ENCODE assay signal across 26 cellular contexts in the genomic region with DNA sequence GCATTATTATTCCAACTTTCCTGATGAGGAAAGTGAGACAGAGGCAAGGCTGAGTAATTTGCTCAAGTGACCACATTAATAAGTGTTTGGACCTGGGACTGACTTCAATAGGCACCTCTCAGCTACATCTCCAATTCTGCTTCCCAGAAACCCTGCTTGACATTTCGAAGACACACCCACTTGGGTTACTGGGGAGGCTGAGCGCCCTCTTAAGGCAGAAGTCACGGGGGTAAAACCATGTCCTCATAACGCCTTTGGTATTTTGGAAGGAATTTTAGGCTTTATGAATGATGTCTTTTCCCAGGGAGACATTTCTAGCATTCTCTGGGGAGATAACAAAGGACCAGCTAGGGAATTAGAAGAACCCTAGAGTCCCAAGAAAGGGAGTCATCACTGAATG. TPM values are rescaled to one million over a fixed set of nuclear protein-coding genes. Genes with fewer than 3 reads are reported as not detected.
"Had no signal": no experiment of that assay in that cellular context is flagged by ENCODE, and none has a peak within 500 bp of the region (broad histone marks: within the 10 kb centered on the region; RNA-seq: fewer than 3 reads in every experiment).

No MANE protein-coding gene starts in this region.

- H3K9me3 Mint-ChIP-seq: activated CD4-positive, alpha-beta memory T cell treated with anti-CD3 and anti-CD28 coated beads, Interleukin-2, amount 10 ng/mL, durations not matched to agents 7 days and 5 days; activated naive CD8-positive, alpha-beta T cell treated with anti-CD3 and anti-CD28 coated beads for 36 hours; activated T-helper 17 cell treated with anti-CD3 and anti-CD28 coated beads, Interleukin-2, amount 50 U/mL, for 72 hours; effector memory CD8-positive, alpha-beta T cell; immature natural killer cell; nephron progenitor cell had no signal

- DNase-seq: activated CD4-positive, alpha-beta memory T cell treated with anti-CD3 and anti-CD28 coated beads, Interleukin-2, amount 10 ng/mL, durations not matched to agents 7 days and 5 days; activated CD4-positive, alpha-beta T cell treated with anti-CD3 and anti-CD28 coated beads for 4 hours; activated CD8-positive, alpha-beta memory T cell treated with anti-CD3 and anti-CD28 coated beads, Interleukin-2, amount 10 ng/mL, durations not matched to agents 7 days and 5 days; activated naive CD4-positive, alpha-beta T cell; activated naive CD8-positive, alpha-beta T cell treated with anti-CD3 and anti-CD28 coated beads for 36 hours; amniotic stem cell; dermis blood vessel endothelial cell; effector memory CD8-positive, alpha-beta T cell; foreskin fibroblast; immature natural killer cell; kidney glomerular epithelial cell; left ventricle myocardium inferior; mammary epithelial cell; nephron progenitor cell; occipital lobe; right cardiac atrium; stimulated activated CD4-positive, alpha-beta T cell treated with anti-CD3 and anti-CD28 coated beads, Interleukin-2, amount 100 ng/mL, for 24 hours; stimulated activated naive CD4-positive, alpha-beta T cell treated with Interleukin-2 at 50 U/mL for 16 hours; tibial artery had no signal

- H3K4me3 ChIP-seq: left ventricle myocardium inferior, prostate gland, tibial artery had no signal

- H3K27me3 ChIP-seq: tibial artery had no signal

- H3K27ac ChIP-seq: left ventricle myocardium inferior, prostate gland, tibial artery had no signal

- ATAC-seq: activated CD8-positive, alpha-beta memory T cell treated with anti-CD3 and anti-CD28 coated beads, Interleukin-2, amount 10 ng/mL, durations not matched to agents 7 days and 5 days; activated T-helper 17 cell treated with anti-CD3 and anti-CD28 coated beads, Interleukin-2, amount 50 U/mL, for 72 hours; effector memory CD8-positive, alpha-beta T cell; right cardiac atrium had no signal

- H3K9me3 ChIP-seq: left ventricle myocardium inferior, prostate gland, tibial artery had no signal

- H3K36me3 ChIP-seq: left ventricle myocardium inferior, prostate gland, tibial artery had no signal

- H3K27ac Mint-ChIP-seq: activated CD4-positive, alpha-beta memory T cell treated with anti-CD3 and anti-CD28 coated beads, Interleukin-2, amount 10 ng/mL, durations not matched to agents 7 days and 5 days; activated CD8-positive, alpha-beta memory T cell treated with anti-CD3 and anti-CD28 coated beads, Interleukin-2, amount 10 ng/mL, durations not matched to agents 7 days and 5 days; activated naive CD8-positive, alpha-beta T cell treated with anti-CD3 and anti-CD28 coated beads for 36 hours; activated T-helper 17 cell treated with anti-CD3 and anti-CD28 coated beads, Interleukin-2, amount 50 U/mL, for 72 hours; effector memory CD8-positive, alpha-beta T cell; immature natural killer cell; nephron progenitor cell had no signal

- H3K4me1 ChIP-seq: left ventricle myocardium inferior, prostate gland, tibial artery had no signal

- H3K36me3 Mint-ChIP-seq: activated CD8-positive, alpha-beta memory T cell treated with anti-CD3 and anti-CD28 coated beads, Interleukin-2, amount 10 ng/mL, durations not matched to agents 7 days and 5 days; activated naive CD8-positive, alpha-beta T cell treated with anti-CD3 and anti-CD28 coated beads for 36 hours; immature natural killer cell had no signal

- H3K4me1 Mint-ChIP-seq: activated CD4-positive, alpha-beta memory T cell treated with anti-CD3 and anti-CD28 coated beads, Interleukin-2, amount 10 ng/mL, durations not matched to agents 7 days and 5 days; activated CD8-positive, alpha-beta memory T cell treated with anti-CD3 and anti-CD28 coated beads, Interleukin-2, amount 10 ng/mL, durations not matched to agents 7 days and 5 days; activated naive CD8-positive, alpha-beta T cell treated with anti-CD3 and anti-CD28 coated beads for 36 hours; immature natural killer cell; nephron progenitor cell had no signal

- H3K4me3 Mint-ChIP-seq: activated CD4-positive, alpha-beta memory T cell treated with anti-CD3 and anti-CD28 coated beads, Interleukin-2, amount 10 ng/mL, durations not matched to agents 7 days and 5 days; activated CD8-positive, alpha-beta memory T cell treated with anti-CD3 and anti-CD28 coated beads, Interleukin-2, amount 10 ng/mL, durations not matched to agents 7 days and 5 days; activated naive CD8-positive, alpha-beta T cell treated with anti-CD3 and anti-CD28 coated beads for 36 hours; activated T-helper 17 cell treated with anti-CD3 and anti-CD28 coated beads, Interleukin-2, amount 50 U/mL, for 72 hours; effector memory CD8-positive, alpha-beta T cell; immature natural killer cell; nephron progenitor cell had no signal

- H3K27me3 Mint-ChIP-seq: activated CD4-positive, alpha-beta memory T cell treated with anti-CD3 and anti-CD28 coated beads, Interleukin-2, amount 10 ng/mL, durations not matched to agents 7 days and 5 days; activated CD8-positive, alpha-beta memory T cell treated with anti-CD3 and anti-CD28 coated beads, Interleukin-2, amount 10 ng/mL, durations not matched to agents 7 days and 5 days; activated naive CD8-positive, alpha-beta T cell treated with anti-CD3 and anti-CD28 coated beads for 36 hours had no signal

RNA-seq across cellular contexts. Expression of a gene that starts 53.3 kb away (rescaled TPM):
- total RNA-seq: activated CD4-positive, alpha-beta memory T cell treated with anti-CD3 and anti-CD28 coated beads, Interleukin-2, amount 10 ng/mL, durations not matched to agents 7 days and 5 days; activated CD8-positive, alpha-beta memory T cell treated with anti-CD3 and anti-CD28 coated beads, Interleukin-2, amount 10 ng/mL, durations not matched to agents 7 days and 5 days; activated naive CD8-positive, alpha-beta T cell treated with anti-CD3 and anti-CD28 coated beads for 36 hours; activated T-helper 17 cell treated with anti-CD3 and anti-CD28 coated beads, Interleukin-2, amount 50 U/mL, for 72 hours; cardiac septum; dermis blood vessel endothelial cell; left ventricle myocardium inferior; mammary epithelial cell; myocyte; right cardiac atrium; skeletal muscle tissue; subcutaneous adipose tissue; T-helper 2 cell treated with Interferon-gamma antibody and Interleukin-4, amounts not matched to agents 100 ng/mL and 5 ng/mL, for 36 hours had no signal
- polyA plus RNA-seq: immature natural killer cell, mammary epithelial cell, right cardiac atrium had no signal
